Comparison of ENCODE assay signal across 21 cellular contexts in the genomic region with DNA sequence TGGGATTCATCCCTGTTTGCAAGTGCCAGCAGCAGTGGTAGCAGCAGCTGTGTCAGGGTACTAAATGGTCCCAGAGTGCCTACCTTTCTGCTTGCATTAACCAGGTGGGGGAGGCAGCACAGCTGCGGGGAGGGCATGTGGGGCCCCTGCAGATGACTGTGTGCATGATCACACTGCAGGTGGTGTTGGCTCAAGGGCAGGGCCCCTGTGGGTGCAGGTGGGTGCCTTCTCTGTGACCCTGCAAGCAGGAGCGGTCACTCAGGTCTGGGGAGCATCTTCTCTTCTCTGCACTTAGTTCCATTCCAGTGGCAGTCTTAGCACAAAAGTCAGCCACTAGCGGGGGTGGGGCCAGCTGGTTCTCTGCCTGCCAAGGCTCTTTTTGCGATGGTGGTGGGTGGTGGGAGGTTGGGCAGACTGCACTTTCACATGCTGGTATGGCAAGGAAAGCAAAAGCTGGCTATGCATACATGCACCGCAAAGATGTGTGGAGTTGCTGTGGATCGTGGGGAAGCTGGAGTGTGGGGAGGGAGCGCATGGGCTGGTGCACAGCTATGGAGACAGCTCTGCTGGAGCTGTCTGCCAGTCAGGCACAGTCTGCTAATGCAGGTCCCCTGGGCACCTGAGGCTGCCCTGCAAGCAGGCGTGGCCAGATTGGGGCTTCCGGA.
"Had no signal": no experiment of that assay in that cellular context is flagged by ENCODE, and none has a peak within 500 bp of the region (broad histone marks: within the 10 kb centered on the region; RNA-seq: fewer than 3 reads in every experiment).

No MANE protein-coding gene starts in this region.

- H3K4me3 Mint-ChIP-seq: activated CD4-positive, alpha-beta T cell treated with anti-CD3 and anti-CD28 coated beads, Interleukin-2, amount 10 ng/mL, durations not matched to agents 24 days and 14 days; activated CD8-positive, alpha-beta T cell treated with anti-CD3 and anti-CD28 coated beads for 36 hours; activated naive CD4-positive, alpha-beta T cell treated with anti-CD3 and anti-CD28 coated beads, Interleukin-2, amount 10 ng/mL, durations not matched to agents 7 days and 5 days; activated naive CD8-positive, alpha-beta T cell treated with anti-CD3 and anti-CD28 coated beads, Interleukin-2, amount 50 U/mL, for 24 hours; activated T-cell treated with anti-CD3 and anti-CD28 coated beads, Interleukin-2, amount 50 U/mL, for 24 hours; central memory CD8-positive, alpha-beta T cell; immature natural killer cell; memory B cell; naive thymus-derived CD8-positive, alpha-beta T cell; type B pancreatic cell had no signal

- H3K4me3 ChIP-seq: ascending aorta, coronary artery, esophagus muscularis mucosa, heart right ventricle, spleen had no signal

- H3K27ac Mint-ChIP-seq: activated CD4-positive, alpha-beta T cell treated with anti-CD3 and anti-CD28 coated beads, Interleukin-2, amount 10 ng/mL, durations not matched to agents 24 days and 14 days; activated CD8-positive, alpha-beta T cell treated with anti-CD3 and anti-CD28 coated beads for 36 hours; activated naive CD4-positive, alpha-beta T cell treated with anti-CD3 and anti-CD28 coated beads, Interleukin-2, amount 10 ng/mL, durations not matched to agents 7 days and 5 days; activated naive CD8-positive, alpha-beta T cell treated with anti-CD3 and anti-CD28 coated beads, Interleukin-2, amount 50 U/mL, for 24 hours; activated T-cell treated with anti-CD3 and anti-CD28 coated beads, Interleukin-2, amount 50 U/mL, for 24 hours; immature natural killer cell; memory B cell; naive thymus-derived CD8-positive, alpha-beta T cell; type B pancreatic cell had no signal

- DNase-seq: activated CD4-positive, alpha-beta T cell treated with anti-CD3 and anti-CD28 coated beads, Interleukin-2, amount 10 ng/mL, durations not matched to agents 24 days and 14 days; activated CD8-positive, alpha-beta T cell treated with anti-CD3 and anti-CD28 coated beads for 36 hours; activated naive CD4-positive, alpha-beta T cell treated with anti-CD3 and anti-CD28 coated beads, Interleukin-2, amount 10 ng/mL, durations not matched to agents 7 days and 5 days; activated naive CD8-positive, alpha-beta T cell treated with anti-CD3 and anti-CD28 coated beads, Interleukin-2, amount 50 U/mL, for 24 hours; activated T-cell treated with anti-CD3 and anti-CD28 coated beads, Interleukin-2, amount 50 U/mL, for 24 hours; effector CD4-positive, alpha-beta T cell; heart right ventricle; immature natural killer cell; naive thymus-derived CD8-positive, alpha-beta T cell; spleen; stimulated activated CD4-positive, alpha-beta T cell treated with anti-CD3 and anti-CD28 coated beads, Interleukin-4, amount 100 ng/mL, for 4 hours; stimulated activated naive CD4-positive, alpha-beta T cell treated with Interleukin-2 at 50 U/mL for 16 hours; T-helper 1 cell; T-helper 9 cell had no signal

- H3K9me3 ChIP-seq: ascending aorta, esophagus muscularis mucosa, heart right ventricle, spleen had no signal

- H3K4me1 Mint-ChIP-seq: activated CD4-positive, alpha-beta T cell treated with anti-CD3 and anti-CD28 coated beads, Interleukin-2, amount 10 ng/mL, durations not matched to agents 24 days and 14 days; activated naive CD4-positive, alpha-beta T cell treated with anti-CD3 and anti-CD28 coated beads, Interleukin-2, amount 10 ng/mL, durations not matched to agents 7 days and 5 days; activated naive CD8-positive, alpha-beta T cell treated with anti-CD3 and anti-CD28 coated beads, Interleukin-2, amount 50 U/mL, for 24 hours; central memory CD8-positive, alpha-beta T cell; immature natural killer cell; memory B cell; naive thymus-derived CD8-positive, alpha-beta T cell had no signal

- H3K4me1 ChIP-seq: ascending aorta, esophagus muscularis mucosa, heart right ventricle, spleen had no signal

- H3K9me3 Mint-ChIP-seq: activated CD4-positive, alpha-beta T cell treated with anti-CD3 and anti-CD28 coated beads, Interleukin-2, amount 10 ng/mL, durations not matched to agents 24 days and 14 days; activated CD8-positive, alpha-beta T cell treated with anti-CD3 and anti-CD28 coated beads for 36 hours; activated naive CD4-positive, alpha-beta T cell treated with anti-CD3 and anti-CD28 coated beads, Interleukin-2, amount 10 ng/mL, durations not matched to agents 7 days and 5 days; activated naive CD8-positive, alpha-beta T cell treated with anti-CD3 and anti-CD28 coated beads, Interleukin-2, amount 50 U/mL, for 24 hours; activated T-cell treated with anti-CD3 and anti-CD28 coated beads, Interleukin-2, amount 50 U/mL, for 24 hours; central memory CD8-positive, alpha-beta T cell; immature natural killer cell; memory B cell; naive thymus-derived CD8-positive, alpha-beta T cell had no signal

- ATAC-seq: activated CD8-positive, alpha-beta T cell treated with anti-CD3 and anti-CD28 coated beads for 36 hours; activated naive CD8-positive, alpha-beta T cell treated with anti-CD3 and anti-CD28 coated beads, Interleukin-2, amount 50 U/mL, for 24 hours; heart right ventricle; naive thymus-derived CD8-positive, alpha-beta T cell had no signal

- H3K27ac ChIP-seq: ascending aorta, coronary artery, esophagus muscularis mucosa, heart right ventricle, spleen had no signal

- H3K36me3 Mint-ChIP-seq: activated naive CD4-positive, alpha-beta T cell treated with anti-CD3 and anti-CD28 coated beads, Interleukin-2, amount 10 ng/mL, durations not matched to agents 7 days and 5 days had no signal

- H3K27me3 ChIP-seq: ascending aorta, esophagus muscularis mucosa, heart right ventricle, spleen had no signal

- H3K27me3 Mint-ChIP-seq: activated CD4-positive, alpha-beta T cell treated with anti-CD3 and anti-CD28 coated beads, Interleukin-2, amount 10 ng/mL, durations not matched to agents 24 days and 14 days; activated CD8-positive, alpha-beta T cell treated with anti-CD3 and anti-CD28 coated beads for 36 hours; activated naive CD4-positive, alpha-beta T cell treated with anti-CD3 and anti-CD28 coated beads, Interleukin-2, amount 10 ng/mL, durations not matched to agents 7 days and 5 days; activated naive CD8-positive, alpha-beta T cell treated with anti-CD3 and anti-CD28 coated beads, Interleukin-2, amount 50 U/mL, for 24 hours; activated T-cell treated with anti-CD3 and anti-CD28 coated beads, Interleukin-2, amount 50 U/mL, for 24 hours; central memory CD8-positive, alpha-beta T cell; memory B cell; naive thymus-derived CD8-positive, alpha-beta T cell; type B pancreatic cell had no signal

- FAIRE-seq: endothelial cell of umbilical vein had no signal
